ENCODE assay signal across 9 cellular contexts in the genomic region with DNA sequence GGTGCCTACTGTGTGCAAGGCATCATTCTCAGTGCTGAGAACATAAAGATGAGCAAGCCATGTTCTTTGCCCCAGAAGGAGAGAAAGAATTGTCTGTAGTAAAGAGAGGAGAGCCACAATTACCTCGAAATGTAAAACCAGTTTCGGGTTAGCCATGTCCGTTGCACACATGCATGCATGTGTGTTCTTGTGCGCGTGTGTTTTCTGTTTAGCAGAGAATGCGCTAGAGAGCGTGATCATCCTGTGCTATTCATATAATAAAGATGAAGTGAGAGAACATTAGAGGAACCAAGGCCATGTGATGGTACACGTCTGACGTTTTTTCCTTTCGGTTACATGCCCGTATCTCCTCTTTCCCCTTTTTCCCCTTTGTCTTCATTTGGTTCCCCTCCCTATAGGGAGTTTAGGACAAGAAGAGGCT.
A peak's percentile ranks its signal among the peaks of the same experiment; 100 is the strongest.
DNase-seq lines count a peak whose midpoint lies in the region; ATAC-seq and TF ChIP-seq lines count a peak whose summit lies in the region.
"Had no signal": no experiment of that assay in that cellular context is flagged by ENCODE, and none has a peak within 500 bp of the region (broad histone marks: within the 10 kb centered on the region; RNA-seq: fewer than 3 reads in every experiment).

No MANE protein-coding gene starts in this region.

- H3K27ac ChIP-seq in sigmoid colon, result peak overlapping the region in 3 of 4 donors; percentile 1 to 59 (median 50)

- CTCF ChIA-PET in activated CD8-positive, alpha-beta T cell treated with anti-CD3 and anti-CD28 coated beads, Interleukin-2, amount 10 ng/mL, durations not matched to agents 7 days and 5 days (lab: Charles Lee), result interaction anchor here (0.7 to 13.3 kb wide), 3 partner anchors 9 to 60 kb away, joined by 3 to 324 read pairs (median 163); no protein-coding TSS in a partner anchor

- H3K9me3 ChIP-seq in sigmoid colon, result no peaks in the 10 kb centered on the region

- no peak for TF ChIP-seq POLR2A in sigmoid colon (IDR thresholded peaks at IDR 0.05)

- TF ChIP-seq CTCF in sigmoid colon (IDR thresholded peaks at IDR 0.05), result no peak

- no peak for DNase-seq in sigmoid colon
- no peak for DNase-seq in retina
- no peak for DNase-seq in effector CD8-positive, alpha-beta T cell (lab: John Stamatoyannopoulos, UW)
- no peak for DNase-seq in HUDEP-2 (lab: John Stamatoyannopoulos, UW; ENCODE audit: unreplicated experiment in 76 of 76)
- no peak for DNase-seq in activated CD8-positive, alpha-beta T cell treated with anti-CD3 and anti-CD28 coated beads, Interleukin-2, amount 10 ng/mL, durations not matched to agents 7 days and 5 days

- peak overlapping the region in 1 of 4 donors; percentile 5 for H3K4me3 ChIP-seq in sigmoid colon

- 51 to 87% methylated on average over 11 of the region's 11 CpGs for WGBS in sigmoid colon, 2 donors

- peak in 2 of 4 donors; percentile 28 to 57 for TF ChIP-seq EP300 in sigmoid colon (IDR thresholded peaks at IDR 0.05)

- peaks cover 62% of the 10 kb centered on the region for H3K36me3 Mint-ChIP-seq in T-helper 1 cell treated with Interleukin-12 subunit alpha and Interleukin-12 subunit beta and Interleukin-4 antibody, amounts not matched to agents 30 μg/mL and 1 μg/mL, for 36 hours (ENCODE audit: low read depth)
- peaks cover 83% of the 10 kb centered on the region for H3K36me3 Mint-ChIP-seq in activated CD8-positive, alpha-beta T cell treated with anti-CD3 and anti-CD28 coated beads, Interleukin-2, amount 10 ng/mL, durations not matched to agents 7 days and 5 days (ENCODE audit: low read depth)

- no peaks in the 10 kb centered on the region for H3K27me3 ChIP-seq in sigmoid colon

- no peaks in the 10 kb centered on the region for H3K9me3 Mint-ChIP-seq in T-helper 1 cell treated with Interleukin-12 subunit alpha and Interleukin-12 subunit beta and Interleukin-4 antibody, amounts not matched to agents 30 μg/mL and 1 μg/mL, for 36 hours
- no peaks in the 10 kb centered on the region for H3K9me3 Mint-ChIP-seq in activated CD8-positive, alpha-beta T cell treated with anti-CD3 and anti-CD28 coated beads, Interleukin-2, amount 10 ng/mL, durations not matched to agents 7 days and 5 days (ENCODE audit: insufficient read depth)
- H3K9me3 Mint-ChIP-seq: nephron had no signal

- H3K4me1 ChIP-seq in sigmoid colon, result peaks cover 0 to 5% (median 0%) of the 10 kb centered on the region in 4 donors

- POLR2A ChIA-PET in activated CD8-positive, alpha-beta T cell treated with anti-CD3 and anti-CD28 coated beads, Interleukin-2, amount 10 ng/mL, durations not matched to agents 7 days and 5 days (lab: Charles Lee), result interaction anchor here (2.3 to 19.3 kb wide), 3 partner anchors 9 to 34 kb away, joined by 12 to 1291 read pairs (median 721); no protein-coding TSS in a partner anchor

- no peak overlapping the region for H3K4me3 Mint-ChIP-seq in T-helper 1 cell treated with Interleukin-12 subunit alpha and Interleukin-12 subunit beta and Interleukin-4 antibody, amounts not matched to agents 30 μg/mL and 1 μg/mL, for 36 hours
- no peak overlapping the region for H3K4me3 Mint-ChIP-seq in activated CD8-positive, alpha-beta T cell treated with anti-CD3 and anti-CD28 coated beads, Interleukin-2, amount 10 ng/mL, durations not matched to agents 7 days and 5 days
- H3K4me3 Mint-ChIP-seq: nephron had no signal

- ATAC-seq in GM18907 (IDR thresholded peaks at IDR 0.05; ENCODE audit: unreplicated experiment), result peak; percentile 42
- peak; percentile 33 for ATAC-seq in HG02798 (IDR thresholded peaks at IDR 0.05; ENCODE audit: poor library complexity, unreplicated experiment)
- ATAC-seq in activated CD8-positive, alpha-beta T cell treated with anti-CD3 and anti-CD28 coated beads, Interleukin-2, amount 10 ng/mL, durations not matched to agents 7 days and 5 days, result no peak

- intact Hi-C loops in sigmoid colon (cut with DNase I), result no loop called here

- peak overlapping the region; percentile 98 for H3K27ac Mint-ChIP-seq in T-helper 1 cell treated with Interleukin-12 subunit alpha and Interleukin-12 subunit beta and Interleukin-4 antibody, amounts not matched to agents 30 μg/mL and 1 μg/mL, for 36 hours
- no peak overlapping the region for H3K27ac Mint-ChIP-seq in activated CD8-positive, alpha-beta T cell treated with anti-CD3 and anti-CD28 coated beads, Interleukin-2, amount 10 ng/mL, durations not matched to agents 7 days and 5 days
- H3K27ac Mint-ChIP-seq: nephron had no signal

- peaks cover 82% of the 10 kb centered on the region for H3K4me1 Mint-ChIP-seq in T-helper 1 cell treated with Interleukin-12 subunit alpha and Interleukin-12 subunit beta and Interleukin-4 antibody, amounts not matched to agents 30 μg/mL and 1 μg/mL, for 36 hours (ENCODE audit: low read depth)
- peaks cover 84% of the 10 kb centered on the region for H3K4me1 Mint-ChIP-seq in activated CD8-positive, alpha-beta T cell treated with anti-CD3 and anti-CD28 coated beads, Interleukin-2, amount 10 ng/mL, durations not matched to agents 7 days and 5 days (ENCODE audit: low read depth)

- H3K36me3 ChIP-seq in sigmoid colon, result peaks cover 0 to 29% (median 1%) of the 10 kb centered on the region in 4 donors

- H3K27me3 Mint-ChIP-seq in T-helper 1 cell treated with Interleukin-12 subunit alpha and Interleukin-12 subunit beta and Interleukin-4 antibody, amounts not matched to agents 30 μg/mL and 1 μg/mL, for 36 hours (ENCODE audit: low read depth), result no peaks in the 10 kb centered on the region
- no peaks in the 10 kb centered on the region for H3K27me3 Mint-ChIP-seq in activated CD8-positive, alpha-beta T cell treated with anti-CD3 and anti-CD28 coated beads, Interleukin-2, amount 10 ng/mL, durations not matched to agents 7 days and 5 days (ENCODE audit: low read depth)
